In the genomic region with DNA sequence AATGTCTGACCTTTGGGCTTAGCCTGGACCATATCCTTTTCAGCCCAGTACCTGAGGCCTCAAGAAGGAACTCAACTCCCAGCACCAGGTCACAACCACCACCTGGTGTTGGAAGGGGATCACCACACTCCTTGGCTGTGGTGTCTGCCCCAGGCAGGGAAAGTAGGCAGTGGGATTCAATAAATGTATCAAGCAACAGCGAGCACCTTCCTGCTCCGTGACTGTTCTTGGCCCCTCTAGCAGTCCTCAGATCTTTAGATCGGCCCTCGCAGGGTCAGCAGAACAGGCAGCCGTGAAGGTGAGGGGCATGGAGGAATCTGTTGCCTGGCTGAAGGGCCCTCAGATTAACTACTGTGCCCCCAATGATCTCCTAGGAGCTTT, we compare ENCODE assay signal across 1 cellular context.
TF ChIP-seq lines count a peak whose summit lies in the region.

No MANE protein-coding gene starts in this region.

TF ChIP-seq in HCT116, 20 proteins besides CTCF, POLR2A, EP300 and RAD21 (continued from another document):
- TF ChIP-seq FOSL1 (IDR thresholded peaks at IDR 0.05; ENCODE audit: low read depth) = no peak
- TF ChIP-seq ZBTB33 (IDR thresholded peaks at IDR 0.05; ENCODE audit: extremely low read depth, insufficient replicate concordance, low read length) = no peak
- no peak for TF ChIP-seq POLR2AphosphoS5 (IDR thresholded peaks at IDR 0.05; ENCODE audit: low read depth, low read length)
TF ChIP-seq in HCT116: peak in this region for 0.
